ENCODE assay signal across 8 cellular contexts in genomic region chr2:173048901-173049661, GRCh38. TPM values are rescaled to one million over a fixed set of nuclear protein-coding genes. Genes with fewer than 3 reads are reported as not detected.
DNase-seq lines count a peak whose midpoint lies in the region; ATAC-seq, FAIRE-seq and TF ChIP-seq lines count a peak whose summit lies in the region.

No MANE protein-coding gene starts in this region.

- peaks cover 54% of the 10 kb centered on the region for H3K4me1 ChIP-seq in A549

- ATAC-seq in A549 (peak; percentile 94 to 98), GM18511 (IDR thresholded peaks at IDR 0.05; ENCODE audit: unreplicated experiment) (peak; percentile 92), HG03045 (IDR thresholded peaks at IDR 0.05; ENCODE audit: unreplicated experiment) (peak; percentile 73), GM19328 (IDR thresholded peaks at IDR 0.05; ENCODE audit: unreplicated experiment) (no peak)

- no peaks in the 10 kb centered on the region for H3K36me3 ChIP-seq in bronchial epithelial cell (ENCODE audit: control insufficient read depth, insufficient read depth, low read length)

- FAIRE-seq in A549 (lab: Jason Lieb, UNC) (peak; percentile 93), bronchial epithelial cell (lab: Jason Lieb, UNC) (no peak)

- peak overlapping the region; percentile 75 for H3K4me2 ChIP-seq in A549

- TF ChIP-seq RAD21 in A549 (conservative IDR thresholded peaks at IDR 0.05 in 1 of 2, IDR thresholded peaks at IDR 0.05 in 1 of 2): no peak; a peak in 2 of 5 replicates

- DNase-seq in A549 (ENCODE audit: low read depth in 1 of 2, low spot score in 1 of 2): peak; percentile 71 to 97
- peak; percentile 97 for DNase-seq in NOMO-1 treated with DMSO at 0.1 percent for 48 hours (lab: John Stamatoyannopoulos, UW; ENCODE audit: unreplicated experiment)
- peak; percentile 99 for DNase-seq in bronchial epithelial cell (ENCODE audit: low read depth)
- peak; percentile 90 for DNase-seq in myocyte (ENCODE audit: low read depth)
- no peak for DNase-seq in activated effector memory CD4-positive, alpha-beta T cell treated with Interleukin-2 at 50 U/mL for 16 hours

- no peak for TF ChIP-seq POLR2A in A549 (IDR thresholded peaks at IDR 0.05; ENCODE audit: low read length)

- no peaks in the 10 kb centered on the region for H3K27me3 ChIP-seq in bronchial epithelial cell (ENCODE audit: control insufficient read depth, insufficient read depth, low read length)

- POLR2A ChIA-PET in A549 (lab: Yijun Ruan, JAX): interaction anchor here (0.6 to 1.5 kb wide), 7 partner anchors 26 to 161 kb away, joined by 3 to 9 read pairs (median 4); no protein-coding TSS in a partner anchor

- TF ChIP-seq EP300 in A549 (IDR thresholded peaks at IDR 0.05): peak; percentile 80 to 82; a peak in 4 of 5 replicates

- TF ChIP-seq CTCF in A549 (IDR thresholded peaks at IDR 0.05): no peak
- no peak for TF ChIP-seq CTCF in bronchial epithelial cell (IDR thresholded peaks at IDR 0.05; ENCODE audit: insufficient read depth, low read length, severe bottlenecking)

- peak overlapping the region; percentile 83 to 90 for H3K27ac ChIP-seq in A549

- 0% methylated on average over 4 of the region's 4 CpGs for WGBS in A549 (ENCODE audit: missing lambda C conversion rate)

- H3K4me3 ChIP-seq in A549 (peak overlapping the region; percentile 26; the same call in 1 of the 3 replicates), bronchial epithelial cell (ENCODE audit: low read depth, low read length) (no peak overlapping the region)

- 0 out of 3 replicates have a peak, but pooled peaks cover 4% of the 10 kb centered on the region for H3K9me3 ChIP-seq in A549

- CTCF ChIA-PET in A549 (lab: Yijun Ruan, JAX): interaction anchor here (0.8 to 2.9 kb wide), 5 partner anchors 9 to 161 kb away, joined by 3 to 19 read pairs (median 3); no protein-coding TSS in a partner anchor

TF ChIP-seq in A549, 52 proteins besides CTCF, POLR2A, EP300 and RAD21 (continues in another document):
- TF ChIP-seq RARB (CRISPR knock-in tag; IDR thresholded peaks at IDR 0.05) (0 out of 2 replicates have a peak, but pooled peaks have one; percentile 45), HDAC2 (IDR thresholded peaks at IDR 0.05) (no peak), FOXS1 (CRISPR knock-in tag; IDR thresholded peaks at IDR 0.05) (no peak), BHLHE40 (IDR thresholded peaks at IDR 0.05; ENCODE audit: low read depth, low read length) (no peak), JUN (IDR thresholded peaks at IDR 0.05) (peak; percentile 91 to 96; a peak in 4 of 5 replicates), TFCP2L1 (CRISPR knock-in tag; IDR thresholded peaks at IDR 0.05) (no peak), RNF2 (IDR thresholded peaks at IDR 0.05; ENCODE audit: borderline replicate concordance, low read depth) (no peak), NPAS2 (CRISPR knock-in tag; IDR thresholded peaks at IDR 0.05; ENCODE audit: borderline replicate concordance) (no peak), BCL3 (IDR thresholded peaks at IDR 0.05) (peak; percentile 93), ELK1 (IDR thresholded peaks at IDR 0.05; ENCODE audit: low read depth, low read length) (no peak), FOSL2 (IDR thresholded peaks at IDR 0.05) (peak; percentile 99), FOSL2 (CRISPR knock-in tag; IDR thresholded peaks at IDR 0.05) (peak; percentile 100), POLR2AphosphoS2 (conservative IDR thresholded peaks at IDR 0.05; ENCODE audit: low read length) (no peak), RCOR1 (IDR thresholded peaks at IDR 0.05; ENCODE audit: low read depth, low read length) (no peak), ZNF302 (CRISPR knock-in tag; IDR thresholded peaks at IDR 0.05) (no peak), ZC3H11A (IDR thresholded peaks at IDR 0.05) (no peak), HOXB13 (CRISPR knock-in tag; IDR thresholded peaks at IDR 0.05; ENCODE audit: low read depth) (no peak), PBX3 (IDR thresholded peaks at IDR 0.05) (peak; percentile 34; the same call in 1 of the 2 replicates), EHMT2 (IDR thresholded peaks at IDR 0.05; ENCODE audit: low read depth) (no peak), HEYL (CRISPR knock-in tag; IDR thresholded peaks at IDR 0.05) (no peak), CBX8 (IDR thresholded peaks at IDR 0.05) (no peak), KDM5A (IDR thresholded peaks at IDR 0.05) (no peak), RFX5 (IDR thresholded peaks at IDR 0.05) (no peak), SREBF2 (IDR thresholded peaks at IDR 0.05) (no peak), CHD4 (IDR thresholded peaks at IDR 0.05; ENCODE audit: borderline replicate concordance) (no peak), CHD2 (IDR thresholded peaks at IDR 0.05; ENCODE audit: low read length, partially characterized antibody) (no peak), CBX2 (IDR thresholded peaks at IDR 0.05; ENCODE audit: borderline replicate concordance, low read depth) (no peak), NR3C1 (IDR thresholded peaks at IDR 0.05) (no peak), SMC3 (IDR thresholded peaks at IDR 0.05) (peak; percentile 27; the same call in 1 of the 3 replicates), CEBPB (IDR thresholded peaks at IDR 0.05) (peak; percentile 99), JUNB (IDR thresholded peaks at IDR 0.05) (peak; percentile 99), MAX (IDR thresholded peaks at IDR 0.05) (peak; percentile 63; the same call in 1 of the 2 replicates), HES2 (IDR thresholded peaks at IDR 0.05) (peak; percentile 93; the same call in 1 of the 2 replicates), ATOH8 (CRISPR knock-in tag; IDR thresholded peaks at IDR 0.05; ENCODE audit: low read depth) (no peak), ZFP36 (IDR thresholded peaks at IDR 0.05; ENCODE audit: borderline replicate concordance, partially characterized antibody) (no peak), ZSCAN20 (CRISPR knock-in tag; IDR thresholded peaks at IDR 0.05) (0 out of 2 replicates have a peak, but pooled peaks have one; percentile 51)

RNA-seq across cellular contexts. Expression of gene MAP3K20, which starts 26.6 kb away (rescaled TPM):
- 76.7 and 80.7 TPM in 2 replicates for polyA plus RNA-seq in A549 (2011; rRNA removed)
- polyA plus RNA-seq in A549 (2012; cell fraction: cytosol; rRNA removed): 13.8 and 14.9 TPM in 2 replicates
- polyA plus RNA-seq in A549 (2012; cell fraction: nucleus; rRNA removed): 6.8 and 8.7 TPM in 2 replicates
- 34.1 to 34.7 TPM (median 34.2 TPM) in 3 replicates for polyA plus RNA-seq in A549 (2017; fragmentation: RNase III; extraction: RNeasy Plus Mini Kit Qiagen cat#74134 plus additional on column Dnase treatment)
- polyA minus RNA-seq in A549 (2011; rRNA and poly(A)+ RNA removed): 52.0 and 55.0 TPM in 2 replicates
- 43.2 and 50.2 TPM in 2 replicates for total RNA-seq in bronchial epithelial cell
- 28.5 and 39.9 TPM in 2 replicates for total RNA-seq in myocyte
- polyA plus RNA-seq in myocyte (2012): 13.5 TPM
